ENCODE assay signal across 23 cellular contexts in genomic region chr16:5450435-5451104, GRCh38.
"Had no signal": no experiment of that assay in that cellular context is flagged by ENCODE, and none has a peak within 500 bp of the region (broad histone marks: within the 10 kb centered on the region; RNA-seq: fewer than 3 reads in every experiment).

No MANE protein-coding gene starts in this region.

- H3K27me3 Mint-ChIP-seq: activated B cell treated with CpG ODN at 0.5 μM for 24 hours; activated naive CD8-positive, alpha-beta T cell treated with anti-CD3 and anti-CD28 coated beads, Interleukin-2, amount 10 ng/mL, durations not matched to agents 7 days and 5 days had no signal

- H3K4me1 Mint-ChIP-seq: activated B cell treated with CpG ODN at 0.5 μM for 24 hours; activated naive CD8-positive, alpha-beta T cell treated with anti-CD3 and anti-CD28 coated beads, Interleukin-2, amount 10 ng/mL, durations not matched to agents 7 days and 5 days; central memory CD8-positive, alpha-beta T cell; natural killer cell had no signal

- H3K36me3 ChIP-seq: brain microvascular endothelial cell, right atrium auricular region, tibial nerve had no signal

- H3K4me3 Mint-ChIP-seq: activated B cell treated with CpG ODN at 0.5 μM for 24 hours; activated CD8-positive, alpha-beta T cell treated with anti-CD3 and anti-CD28 coated beads for 36 hours; activated naive CD8-positive, alpha-beta T cell treated with anti-CD3 and anti-CD28 coated beads, Interleukin-2, amount 10 ng/mL, durations not matched to agents 7 days and 5 days; central memory CD8-positive, alpha-beta T cell; natural killer cell had no signal

- H3K9me3 ChIP-seq: right atrium auricular region, tibial nerve had no signal

- H3K27me3 ChIP-seq: brain microvascular endothelial cell, foreskin keratinocyte, right atrium auricular region, tibial nerve had no signal

- H3K36me3 Mint-ChIP-seq: activated naive CD8-positive, alpha-beta T cell treated with anti-CD3 and anti-CD28 coated beads, Interleukin-2, amount 10 ng/mL, durations not matched to agents 7 days and 5 days; natural killer cell had no signal

- DNase-seq: activated B cell treated with CpG ODN at 0.5 μM for 24 hours; activated CD4-positive, alpha-beta T cell treated with anti-CD3 and anti-CD28 coated beads for 48 hours; activated CD8-positive, alpha-beta memory T cell treated with anti-CD3 and anti-CD28 coated beads, Interleukin-2, amount 50 U/mL, for 4 hours; activated CD8-positive, alpha-beta T cell treated with anti-CD3 and anti-CD28 coated beads for 36 hours; activated naive CD8-positive, alpha-beta T cell treated with anti-CD3 and anti-CD28 coated beads, Interleukin-2, amount 10 ng/mL, durations not matched to agents 7 days and 5 days; brain microvascular endothelial cell; cortex of kidney; effector memory CD4-positive, alpha-beta T cell; foreskin keratinocyte; kidney glomerular epithelial cell; left ventricle myocardium superior; mesenchymal stem cell; natural killer cell; nucleus accumbens; stimulated activated CD4-positive, alpha-beta T cell treated with anti-CD3 and anti-CD28 coated beads, Interleukin-4, amount 100 ng/mL, for 24 hours; stimulated activated naive CD4-positive, alpha-beta T cell; substantia nigra; T-helper 2 cell had no signal

- H3K4me1 ChIP-seq: foreskin keratinocyte, right atrium auricular region, tibial nerve had no signal

- H3K27ac ChIP-seq: brain microvascular endothelial cell, foreskin keratinocyte, right atrium auricular region, skin epidermis, tibial nerve had no signal

- H3K27ac Mint-ChIP-seq: activated B cell treated with CpG ODN at 0.5 μM for 24 hours; activated CD8-positive, alpha-beta T cell treated with anti-CD3 and anti-CD28 coated beads for 36 hours; activated naive CD8-positive, alpha-beta T cell treated with anti-CD3 and anti-CD28 coated beads, Interleukin-2, amount 10 ng/mL, durations not matched to agents 7 days and 5 days; natural killer cell; progenitor cell of endocrine pancreas had no signal

- H3K9me3 Mint-ChIP-seq: activated CD8-positive, alpha-beta T cell treated with anti-CD3 and anti-CD28 coated beads for 36 hours had no signal

- H3K4me3 ChIP-seq: right atrium auricular region, skin epidermis, tibial nerve had no signal
